In the genomic region with DNA sequence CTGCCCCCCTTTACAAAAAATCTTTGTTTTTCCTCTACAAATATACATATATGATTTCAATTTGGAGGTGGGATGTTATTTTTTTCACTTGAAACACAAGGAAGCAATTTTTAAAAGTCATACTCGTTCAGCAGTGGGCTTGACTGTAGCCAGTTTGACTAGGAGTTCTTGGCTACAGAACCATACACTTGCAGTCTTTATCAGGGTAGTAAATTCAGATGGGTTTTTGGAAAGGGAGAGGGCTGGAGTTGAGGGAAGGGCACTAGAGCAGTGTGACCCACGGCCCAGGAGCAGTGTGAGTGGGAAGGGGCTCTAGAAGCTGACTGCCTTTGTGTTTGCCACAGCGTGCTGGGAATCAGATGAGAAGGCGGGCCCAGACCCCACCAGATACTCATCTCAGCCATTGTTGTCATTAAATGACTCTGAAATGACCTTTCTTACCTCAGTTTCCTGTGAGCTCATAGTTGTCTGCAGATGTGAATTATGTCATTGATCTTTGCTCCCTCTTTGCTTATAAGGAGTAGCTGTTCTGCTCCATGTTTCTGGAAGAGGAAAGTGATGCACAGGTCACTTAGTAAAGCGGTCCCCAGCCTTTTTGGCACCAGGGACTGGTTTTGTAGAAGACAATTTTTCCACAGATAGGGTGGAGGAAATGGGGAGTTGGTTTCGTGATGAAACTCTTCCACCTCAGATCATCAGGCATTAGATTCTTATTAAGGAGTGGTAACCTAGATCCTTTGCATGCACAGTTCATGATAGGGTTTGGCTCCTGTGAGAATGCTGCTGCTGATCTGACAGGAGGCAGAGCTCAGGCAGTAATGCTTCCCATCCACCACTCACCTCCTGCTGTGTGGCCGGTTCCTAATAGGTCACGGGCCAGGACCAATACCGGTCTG, we compare ENCODE assay signal across 7 cellular contexts.
DNase-seq lines count a peak whose midpoint lies in the region; ATAC-seq and TF ChIP-seq lines count a peak whose summit lies in the region.

No MANE protein-coding gene starts in this region.

- H3K4me1 ChIP-seq in right cardiac atrium (ENCODE audit: control insufficient read depth, insufficient read depth, low read length): peaks cover 45% of the 10 kb centered on the region

- no peak for DNase-seq in LNCaP clone FGC (ENCODE audit: low read depth)
- peak; percentile 61 for DNase-seq in activated T-cell treated with anti-CD3 and anti-CD28 coated beads, Interleukin-2, amount 50 U/mL, for 24 hours
- DNase-seq in right cardiac atrium: no peak
- peak; percentile 71 for DNase-seq in stimulated activated CD8-positive, alpha-beta memory T cell treated with anti-CD3 and anti-CD28 coated beads, Interleukin-4, amount 100 ng/mL, for 48 hours
- DNase-seq in AG08396 (ENCODE audit: low spot score): no peak

- 45% methylated on average over 9 of the region's 9 CpGs for WGBS in right cardiac atrium

- H3K27ac Mint-ChIP-seq in activated T-cell treated with anti-CD3 and anti-CD28 coated beads, Interleukin-2, amount 50 U/mL, for 24 hours: peak overlapping the region; percentile 97

- peaks cover 3% of the 10 kb centered on the region for H3K36me3 Mint-ChIP-seq in activated T-cell treated with anti-CD3 and anti-CD28 coated beads, Interleukin-2, amount 50 U/mL, for 24 hours (ENCODE audit: low read depth)

- peak overlapping the region; percentile 68 for H3K4me3 Mint-ChIP-seq in activated T-cell treated with anti-CD3 and anti-CD28 coated beads, Interleukin-2, amount 50 U/mL, for 24 hours

- H3K9me3 Mint-ChIP-seq in activated T-cell treated with anti-CD3 and anti-CD28 coated beads, Interleukin-2, amount 50 U/mL, for 24 hours: no peaks in the 10 kb centered on the region

- no peaks in the 10 kb centered on the region for H3K9me3 ChIP-seq in right cardiac atrium (ENCODE audit: control insufficient read depth, low read length)

- ATAC-seq in right cardiac atrium (peak in 1 of 2 donors; percentile 44), HG03565 (IDR thresholded peaks at IDR 0.05; ENCODE audit: unreplicated experiment) (no peak), HG03280 (IDR thresholded peaks at IDR 0.05; ENCODE audit: unreplicated experiment) (no peak)

- no peak for TF ChIP-seq CTCF in LNCaP clone FGC (IDR thresholded peaks at IDR 0.05; ENCODE audit: control insufficient read depth, extremely low read depth, insufficient read depth)

- H3K27ac ChIP-seq in right cardiac atrium (ENCODE audit: low read length): peak overlapping the region; percentile 94

- no peaks in the 10 kb centered on the region for H3K27me3 ChIP-seq in right cardiac atrium (ENCODE audit: control insufficient read depth, insufficient read depth)

- intact Hi-C loops in right cardiac atrium (cut with DNase I): no loop called here

- H3K4me3 ChIP-seq in LNCaP clone FGC (ENCODE audit: low read depth, low read length) (0 out of 2 replicates have a peak overlapping the region, but pooled peaks have one; percentile 7), right cardiac atrium (ENCODE audit: low read length) (no peak overlapping the region)

- peaks cover 96% of the 10 kb centered on the region for H3K4me1 Mint-ChIP-seq in activated T-cell treated with anti-CD3 and anti-CD28 coated beads, Interleukin-2, amount 50 U/mL, for 24 hours (ENCODE audit: low read depth)

- H3K27me3 Mint-ChIP-seq in activated T-cell treated with anti-CD3 and anti-CD28 coated beads, Interleukin-2, amount 50 U/mL, for 24 hours: no peaks in the 10 kb centered on the region

Comparison
In these comparisons a context has a peak if more than half of its experiments do, and no peak if none do; other contexts are left out.
1. DNase-seq: peak in activated T-cell treated with anti-CD3 and anti-CD28 coated beads, Interleukin-2, amount 50 U/mL, for 24 hours (single experiment) and stimulated activated CD8-positive, alpha-beta memory T cell treated with anti-CD3 and anti-CD28 coated beads, Interleukin-4, amount 100 ng/mL, for 48 hours (single experiment); none in LNCaP clone FGC (single experiment), right cardiac atrium (0 of 3) and AG08396 (single experiment).